Comparison of ENCODE assay signal across 1 cellular context in genomic region chr12:117162649-117163048, GRCh38.
TF ChIP-seq lines count a peak whose summit lies in the region.

No MANE protein-coding gene starts in this region.

TF ChIP-seq in WTC11, 78 proteins besides CTCF, POLR2A, EP300 and RAD21 (continued from another document):
- TF ChIP-seq AR (CRISPR knock-in tag; IDR thresholded peaks at IDR 0.05): no peak
- TF ChIP-seq USF2 (CRISPR knock-in tag; IDR thresholded peaks at IDR 0.05): no peak
- TF ChIP-seq ZNF416 (CRISPR knock-in tag; IDR thresholded peaks at IDR 0.05): no peak
- no peak for TF ChIP-seq ATF1 (CRISPR knock-in tag; IDR thresholded peaks at IDR 0.05)
- TF ChIP-seq CBFB (CRISPR knock-in tag; IDR thresholded peaks at IDR 0.05; ENCODE audit: low read depth): no peak
TF ChIP-seq in WTC11: peak in this region for 0.
